Comparison of ENCODE assay signal across 1 cellular context in genomic region chr4:155797581-155797980, GRCh38. TPM values are rescaled to one million over a fixed set of nuclear protein-coding genes. Genes with fewer than 3 reads are reported as not detected.
"Had no signal": no experiment of that assay in that cellular context is flagged by ENCODE, and none has a peak within 500 bp of the region (broad histone marks: within the 10 kb centered on the region; RNA-seq: fewer than 3 reads in every experiment).

No MANE protein-coding gene starts in this region.

RNA-seq across cellular contexts. Expression of gene GUCY1B1, which starts 38.8 kb away (rescaled TPM):
- total RNA-seq: MCF 10A had no signal
